11 cellular contexts compared by ENCODE assay signal in genomic region chr2:207131634-207132418, GRCh38. TPM values are rescaled to one million over a fixed set of nuclear protein-coding genes. Genes with fewer than 3 reads are reported as not detected.
DNase-seq lines count a peak whose midpoint lies in the region; ATAC-seq and TF ChIP-seq lines count a peak whose summit lies in the region.
"Had no signal": no experiment of that assay in that cellular context is flagged by ENCODE, and none has a peak within 500 bp of the region (broad histone marks: within the 10 kb centered on the region; RNA-seq: fewer than 3 reads in every experiment).

No MANE protein-coding gene starts in this region.

- H3K36me3 ChIP-seq in left ventricle myocardium inferior (no peaks in the 10 kb centered on the region), breast epithelium (no peaks in the 10 kb centered on the region), upper lobe of right lung (no peaks in the 10 kb centered on the region)

- H3K36me3 Mint-ChIP-seq in nephron (ENCODE audit: low read depth): peaks cover 54% of the 10 kb centered on the region

- no peaks in the 10 kb centered on the region for H3K27me3 ChIP-seq in left ventricle myocardium inferior (ENCODE audit: low read depth)
- no peaks in the 10 kb centered on the region for H3K27me3 ChIP-seq in breast epithelium
- no peaks in the 10 kb centered on the region for H3K27me3 ChIP-seq in upper lobe of right lung

- no peak for DNase-seq in left ventricle myocardium inferior
- no peak for DNase-seq in Right ventricle myocardium inferior (ENCODE audit: missing footprints)
- DNase-seq in breast epithelium (ENCODE audit: low spot score in 2 of 2): no peak
- no peak for DNase-seq in upper lobe of right lung
- no peak for DNase-seq in amniotic stem cell (lab: John Stamatoyannopoulos, UW)
- no peak for DNase-seq in HUDEP-2 (lab: John Stamatoyannopoulos, UW; ENCODE audit: unreplicated experiment in 76 of 76)
- DNase-seq: effector memory CD4-positive, alpha-beta T cell; hippocampal formation; Kasumi-1 had no signal

- intact Hi-C loops in left ventricle myocardium inferior (cut with micrococcal nuclease): no loop called here
- intact Hi-C loops in Right ventricle myocardium inferior (cut with DNase I): loop anchor here (5.0 kb wide), 1 partner anchor 40 kb away; no protein-coding TSS in a partner anchor
- intact Hi-C loops in breast epithelium (cut with DNase I; ENCODE audit: low total_unique reads): no loop called here
- intact Hi-C loops in upper lobe of right lung (cut with DNase I): no loop called here

- no peaks in the 10 kb centered on the region for H3K27me3 Mint-ChIP-seq in nephron (ENCODE audit: low read depth)

- H3K4me1 Mint-ChIP-seq in nephron: peaks cover 49% of the 10 kb centered on the region

- H3K27ac ChIP-seq in left ventricle myocardium inferior (replicated peaks) (peak overlapping the region; percentile 100), breast epithelium (peak overlapping the region; percentile 27 to 50), upper lobe of right lung (peak overlapping the region; percentile 79)

- H3K4me3 ChIP-seq in left ventricle myocardium inferior (no peak overlapping the region), breast epithelium (no peak overlapping the region), upper lobe of right lung (no peak overlapping the region)

- H3K9me3 ChIP-seq in left ventricle myocardium inferior (replicated peaks) (peaks cover 12% of the 10 kb centered on the region), breast epithelium (peaks cover 0 to 3% of the 10 kb centered on the region in 2 donors), upper lobe of right lung (no peaks in the 10 kb centered on the region)

- no peak for TF ChIP-seq POLR2A in breast epithelium (IDR thresholded peaks at IDR 0.05)

- peak overlapping the region; percentile 77 to 89 (median 88) for H3K27ac Mint-ChIP-seq in nephron

- H3K4me1 ChIP-seq in left ventricle myocardium inferior (peaks cover 84% of the 10 kb centered on the region), breast epithelium (peaks cover 0 to 5% of the 10 kb centered on the region in 2 donors), upper lobe of right lung (peaks cover 75% of the 10 kb centered on the region)

- ATAC-seq in Right ventricle myocardium inferior (no peak), upper lobe of right lung (no peak), HG02678 (IDR thresholded peaks at IDR 0.05; ENCODE audit: unreplicated experiment) (no peak)

- TF ChIP-seq CTCF in left ventricle myocardium inferior (IDR thresholded peaks at IDR 0.05; ENCODE audit: borderline replicate concordance): no peak
- no peak for TF ChIP-seq CTCF in breast epithelium (IDR thresholded peaks at IDR 0.05)
- no peak for TF ChIP-seq CTCF in nephron (IDR thresholded peaks at IDR 0.05; ENCODE audit: unreplicated experiment in 3 of 3)
- no peak for TF ChIP-seq CTCF in upper lobe of right lung (IDR thresholded peaks at IDR 0.05)

- H3K4me3 Mint-ChIP-seq in nephron: peak overlapping the region in 1 of 3 experiments; percentile 14

- H3K9me3 Mint-ChIP-seq in nephron: peaks cover 25% of the 10 kb centered on the region

RNA-seq across cellular contexts. Expression of gene KLF7, which starts 33.9 kb away (rescaled TPM):
- total RNA-seq in left ventricle myocardium inferior: 24.2 TPM
- 25.3 TPM for total RNA-seq in Right ventricle myocardium inferior
- total RNA-seq in breast epithelium: 10 to 100 TPM; 21.0 to 40.7 (median 37.3) TPM
- 62.1 TPM for total RNA-seq in upper lobe of right lung

Comparison
In these comparisons a context has a peak if more than half of its experiments do, and no peak if none do; other contexts are left out.
1. H3K27ac ChIP-seq: peak in every context shown above with its lines; median percentile 100 in left ventricle myocardium inferior; 79 in upper lobe of right lung; 38 in breast epithelium.